ENCODE assay signal across 8 cellular contexts in the genomic region with DNA sequence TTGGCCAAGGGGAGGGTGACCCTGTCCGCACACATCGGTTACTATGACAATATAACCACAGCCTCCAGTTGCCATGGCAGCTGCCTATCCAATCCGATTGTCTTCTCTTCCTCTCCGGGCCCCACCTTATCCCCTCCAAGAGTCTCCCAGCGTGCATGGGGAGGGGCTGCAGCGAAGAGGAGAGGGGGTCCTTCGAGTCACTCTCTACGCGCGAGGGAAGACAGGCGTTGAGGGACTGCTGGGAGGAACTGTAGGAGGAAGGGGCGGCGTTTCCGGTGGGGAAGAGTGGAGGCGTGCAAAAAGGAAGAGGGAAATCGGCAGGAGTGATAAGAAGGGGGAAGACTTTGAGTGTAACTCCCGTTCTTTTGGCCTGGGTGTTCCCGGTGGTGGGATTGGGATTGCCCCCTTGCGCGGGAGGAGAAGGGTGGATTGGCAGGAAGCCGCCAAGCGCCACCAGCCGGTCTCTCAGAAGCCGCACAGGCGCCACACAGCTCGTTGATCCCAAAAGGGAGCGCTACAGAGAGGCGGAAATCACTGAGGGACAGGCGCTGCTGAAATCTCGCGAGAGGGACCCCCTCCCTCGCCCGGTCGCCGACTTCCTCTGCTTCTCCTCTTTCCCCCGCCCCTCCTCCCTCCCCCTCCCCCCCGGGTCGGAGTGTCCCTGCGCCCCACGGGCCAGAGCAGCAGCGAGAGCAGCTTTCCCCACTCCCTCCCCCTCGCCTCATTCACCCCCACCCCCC. TPM values are rescaled to one million over a fixed set of nuclear protein-coding genes. Genes with fewer than 3 reads are reported as not detected.
DNase-seq lines count a peak whose midpoint lies in the region; ATAC-seq and TF ChIP-seq lines count a peak whose summit lies in the region.

No MANE protein-coding gene starts in this region.

- peak overlapping the region; percentile 89 to 92 for H3K4me3 ChIP-seq in muscle layer of colon (ENCODE audit: low read depth in 1 of 2, low read length in 2 of 2)

- peak overlapping the region; percentile 99 for H3K27ac ChIP-seq in muscle layer of colon (ENCODE audit: low read depth, low read length)

- no peaks in the 10 kb centered on the region for H3K9me3 ChIP-seq in muscle layer of colon (ENCODE audit: low read length)

- ATAC-seq in GM21723 (IDR thresholded peaks at IDR 0.05; ENCODE audit: unreplicated experiment) (peak; percentile 56), esophagus mucosa (peak; percentile 87)

- peak overlapping the region; percentile 85 for H3K9ac ChIP-seq in muscle layer of colon (ENCODE audit: low read length)

- DNase-seq in DMS153 treated with DMSO at 0.1 percent for 48 hours (lab: John Stamatoyannopoulos, UW; ENCODE audit: unreplicated experiment) (peak; percentile 99), KG1 (lab: John Stamatoyannopoulos, UW) (peak; percentile 95)
- peak; percentile 96 to 98 for DNase-seq in activated T-cell treated with anti-CD3 and anti-CD28 coated beads, Interleukin-2, amount 50 U/mL, for 48 hours
- DNase-seq in stimulated activated CD8-positive, alpha-beta memory T cell treated with anti-CD3 and anti-CD28 coated beads, Interleukin-7, amount 100 ng/mL, for 1 hour (ENCODE audit: low read depth in 2 of 2): peak; percentile 89 to 94

- peaks cover 16% of the 10 kb centered on the region for H3K4me1 ChIP-seq in muscle layer of colon (ENCODE audit: insufficient read depth, low read length)

- no peaks in the 10 kb centered on the region for H3K27me3 ChIP-seq in muscle layer of colon (ENCODE audit: control insufficient read depth in 1 of 2, insufficient read depth in 2 of 2, low read length in 2 of 2)

- H3K36me3 ChIP-seq in muscle layer of colon (ENCODE audit: insufficient read depth, low read length): no peaks in the 10 kb centered on the region

TF ChIP-seq in PFSK-1, 5 proteins besides CTCF, POLR2A, EP300 and RAD21:
- TF ChIP-seq POLR2AphosphoS5 (IDR thresholded peaks at IDR 0.05; ENCODE audit: low read depth, low read length) (peak; percentile 54; the same call in 1 of the 2 replicates), REST (IDR thresholded peaks at IDR 0.05; ENCODE audit: insufficient read depth in 1 of 2, low read depth in 2 of 2, low read length in 2 of 2) (0 out of 4 replicates have a peak, but pooled peaks of 1 of the 2 experiments have one; percentile 54), TAF1 (IDR thresholded peaks at IDR 0.05; ENCODE audit: borderline replicate concordance, insufficient read depth, low read length) (peak; percentile 83; the same call in 1 of the 2 replicates), SIN3A (IDR thresholded peaks at IDR 0.05; ENCODE audit: borderline replicate concordance, insufficient read depth, low read length) (peak; percentile 71; the same call in 1 of the 2 replicates), FOXP2 (optimal IDR thresholded peaks at IDR 0.05; ENCODE audit: borderline replicate concordance, extremely low read depth, extremely low read length, insufficient read depth) (peak; percentile 38)

RNA-seq across cellular contexts. Expression of gene SMG7, which starts 0.4 kb away (rescaled TPM):
- polyA plus RNA-seq in PFSK-1 (2012; ENCODE audit: insufficient read length, low read depth): 23.9 TPM
- total RNA-seq in esophagus mucosa: 34.8 TPM

RNA-seq across cellular contexts. Expression of gene NMNAT2, which starts 53.7 kb away (rescaled TPM):
- polyA plus RNA-seq in PFSK-1 (2012; ENCODE audit: insufficient read length, low read depth): not detected
- total RNA-seq in esophagus mucosa: 0.04 TPM

Comparison
In these comparisons a context has a peak if more than half of its experiments do, and no peak if none do; other contexts are left out.
1. Peak in every context shown above with its lines: DNase-seq, ATAC-seq, H3K4me3 ChIP-seq and H3K27ac ChIP-seq.